17 cellular contexts compared by ENCODE assay signal in genomic region chr14:97106166-97106565, GRCh38.
DNase-seq lines count a peak whose midpoint lies in the region; ATAC-seq, FAIRE-seq and TF ChIP-seq lines count a peak whose summit lies in the region.
"Had no signal": no experiment of that assay in that cellular context is flagged by ENCODE, and none has a peak within 500 bp of the region (broad histone marks: within the 10 kb centered on the region; RNA-seq: fewer than 3 reads in every experiment).

No MANE protein-coding gene starts in this region.

- no peak overlapping the region for H4K8ac ChIP-seq in H1 (ENCODE audit: extremely low read depth, insufficient read depth, low read length)

- H2AK5ac ChIP-seq in H1 (ENCODE audit: low read depth, low read length): no peak overlapping the region

- H2BK5ac ChIP-seq in H1 (ENCODE audit: low read depth, low read length): no peak overlapping the region

- intact Hi-C loops in lower lobe of right lung (cut with DNase I): no loop called here

- no peak overlapping the region for H3K14ac ChIP-seq in H1 (ENCODE audit: insufficient read length)

- TF ChIP-seq POLR2A in H1 (IDR thresholded peaks at IDR 0.05; ENCODE audit: control extremely low read depth in 1 of 2, low read depth in 2 of 2, low read length in 2 of 2): no peak

- no peak overlapping the region for H3K4ac ChIP-seq in H1 (replicated peaks; ENCODE audit: insufficient read length, low read depth, low read length)

- H3K23ac ChIP-seq in H1 (ENCODE audit: insufficient read length): no peak overlapping the region

- DNase-seq in H1 (ENCODE audit: low read depth in 1 of 2, low spot score in 2 of 2) (no peak), foreskin melanocyte (no peak), NCI-H510A (lab: John Stamatoyannopoulos, UW) (no peak), lower lobe of right lung (no peak)
- DNase-seq: foreskin fibroblast, NCI-H2029, right cardiac atrium, RPMI8226, T-helper 9 cell, tibial artery had no signal

- H3K4me1 ChIP-seq in H1 (replicated peaks in 1 of 4; ENCODE audit: control insufficient read depth in 3 of 4, insufficient read depth in 4 of 4, low read length in 3 of 4): no peaks in the 10 kb centered on the region
- no peaks in the 10 kb centered on the region for H3K4me1 ChIP-seq in lower lobe of right lung
- H3K4me1 ChIP-seq: tibial artery had no signal

- TF ChIP-seq RAD21 in H1 (IDR thresholded peaks at IDR 0.05 in 1 of 2, conservative IDR thresholded peaks at IDR 0.05 in 1 of 2; ENCODE audit: low read depth in 2 of 2, low read length in 2 of 2): peak; percentile 21 to 34; a peak in 2 of 4 replicates

- no peak overlapping the region for H3K56ac ChIP-seq in H1 (replicated peaks; ENCODE audit: insufficient read length, low read depth, low read length)

- H2BK120ac ChIP-seq in H1 (replicated peaks; ENCODE audit: low read depth, low read length): no peak overlapping the region

- H2BK12ac ChIP-seq in H1 (ENCODE audit: low read depth, low read length): no peak overlapping the region

- H3K18ac ChIP-seq in H1 (ENCODE audit: extremely low read depth, low read length): no peak overlapping the region

- no peak for TF ChIP-seq EP300 in H1 (IDR thresholded peaks at IDR 0.05; ENCODE audit: borderline replicate concordance in 1 of 2, low read depth in 2 of 2, low read length in 2 of 2)

- H3K79me2 ChIP-seq in H1 (ENCODE audit: control insufficient read depth in 1 of 2, insufficient read depth in 2 of 2, low read length in 2 of 2): no peaks in the 10 kb centered on the region

- H3K36me3 ChIP-seq in H1 (ENCODE audit: control insufficient read depth in 2 of 4, insufficient read depth in 4 of 4, low read length in 3 of 4) (no peaks in the 10 kb centered on the region), lower lobe of right lung (no peaks in the 10 kb centered on the region)
- H3K36me3 ChIP-seq: tibial artery had no signal

- no peak overlapping the region for H4K5ac ChIP-seq in H1 (ENCODE audit: insufficient read length, low read depth, low read length)

- ATAC-seq in GM18498 (IDR thresholded peaks at IDR 0.05; ENCODE audit: unreplicated experiment) (peak; percentile 86), GM19397 (IDR thresholded peaks at IDR 0.05; ENCODE audit: unreplicated experiment) (peak; percentile 72), HG03159 (IDR thresholded peaks at IDR 0.05; ENCODE audit: unreplicated experiment) (peak; percentile 60), lower lobe of right lung (no peak), HG03520 (IDR thresholded peaks at IDR 0.05; ENCODE audit: unreplicated experiment) (no peak)
- ATAC-seq: naive thymus-derived CD4-positive, alpha-beta T cell; right cardiac atrium had no signal

- POLR2A ChIA-PET in H1 (lab: Charles Lee; ENCODE audit: partially characterized antibody): interaction anchor here (1.4 kb wide), 1 partner anchor 11 kb away, joined by 3 read pairs; no protein-coding TSS in a partner anchor

- CTCF ChIA-PET in H1 (lab: Charles Lee; ENCODE audit: partially characterized antibody): interaction anchor here (0.7 to 2.0 kb wide), 6 partner anchors 10 to 946 kb away, joined by 3 to 8 read pairs (median 4); no protein-coding TSS in a partner anchor

- TF ChIP-seq CTCF in H1 (IDR thresholded peaks at IDR 0.05; ENCODE audit: control extremely low read depth in 1 of 3, insufficient read depth in 1 of 3, low read depth in 1 of 3, low read length in 3 of 3) (peak in 1 of 3 experiments; percentile 16; a peak in 1 of 4 replicates), lower lobe of right lung (IDR thresholded peaks at IDR 0.05) (no peak)

- no peak overlapping the region for H4K91ac ChIP-seq in H1 (replicated peaks; ENCODE audit: insufficient read length, low read length)

- H2AFZ ChIP-seq in H1 (ENCODE audit: low read length): no peak overlapping the region

- H3K79me1 ChIP-seq in H1 (ENCODE audit: low read depth, low read length): no peaks in the 10 kb centered on the region

- no peak overlapping the region for H3K4me2 ChIP-seq in H1 (ENCODE audit: insufficient read depth in 1 of 2, low read depth in 2 of 2, low read length in 2 of 2)

- H3K27me3 ChIP-seq in H1 (replicated peaks in 1 of 4; ENCODE audit: control insufficient read depth in 3 of 4, extremely low read depth in 1 of 4, insufficient read depth in 3 of 4, low read length in 3 of 4): no peaks in the 10 kb centered on the region
- H3K27me3 ChIP-seq in lower lobe of right lung (ENCODE audit: low read depth): peaks cover 5% of the 10 kb centered on the region
- H3K27me3 ChIP-seq: tibial artery had no signal

- H3K9me3 ChIP-seq in H1 (ENCODE audit: insufficient read depth in 2 of 2, low read depth in 1 of 2, low read length in 1 of 2) (no peaks in the 10 kb centered on the region), lower lobe of right lung (peaks cover 3% of the 10 kb centered on the region)

- no peaks in the 10 kb centered on the region; the same call in 1 of the 2 replicates for H3K23me2 ChIP-seq in H1 (ENCODE audit: low read depth, low read length)

- WGBS in H1 (ENCODE audit: extremely low coverage in 1 of 2, insufficient coverage in 1 of 2, insufficient read length in 1 of 2, insufficient replicate concordance in 2 of 2, low coverage in 1 of 2, low lambda C conversion rate in 2 of 2, missing lambda C conversion rate in 1 of 2), 2 experiments: 97% methylated on average over 5 of the region's 5 CpGs; no CpG with 5 or more reads in 1 of the 2 experiments

- FAIRE-seq in H1 (lab: Jason Lieb, UNC): no peak
- FAIRE-seq: astrocyte, islet of Langerhans had no signal

- H3K4me3 ChIP-seq in H1 (ENCODE audit: extremely low read depth in 1 of 4, insufficient read depth in 2 of 4, low read depth in 3 of 4, low read length in 4 of 4): no peak overlapping the region
- no peak overlapping the region for H3K4me3 ChIP-seq in lower lobe of right lung
- H3K4me3 ChIP-seq: tibial artery had no signal

- H3K27ac ChIP-seq in H1 (ENCODE audit: low read depth, low read length): no peak overlapping the region
- no peak overlapping the region for H3K27ac ChIP-seq in lower lobe of right lung
- H3K27ac ChIP-seq: tibial artery had no signal

- no peak overlapping the region for H2BK20ac ChIP-seq in H1 (ENCODE audit: low read length)

- no peak overlapping the region for H3K9ac ChIP-seq in H1 (replicated peaks in 1 of 4; ENCODE audit: extremely low read depth in 1 of 4, low read depth in 3 of 4, low read length in 3 of 4)

- H4K20me1 ChIP-seq in H1 (replicated peaks in 1 of 2; ENCODE audit: control insufficient read depth in 1 of 2, insufficient read depth in 2 of 2, low read length in 2 of 2): no peaks in the 10 kb centered on the region

- 0 out of 2 replicates have a peak overlapping the region, but pooled peaks have one; percentile 32 for H2BK15ac ChIP-seq in H1 (ENCODE audit: low read length)

TF ChIP-seq in H1, 55 proteins besides CTCF, POLR2A, EP300 and RAD21:
- TF ChIP-seq SUZ12 (IDR thresholded peaks at IDR 0.05; ENCODE audit: low read length) (no peak), TBP (IDR thresholded peaks at IDR 0.05; ENCODE audit: low read depth, low read length) (no peak), CHD2 (IDR thresholded peaks at IDR 0.05; ENCODE audit: low read length) (no peak), JUN (IDR thresholded peaks at IDR 0.05; ENCODE audit: low read depth, low read length) (no peak), FOSL1 (IDR thresholded peaks at IDR 0.05; ENCODE audit: insufficient read depth, low read depth, low read length) (no peak), SP4 (IDR thresholded peaks at IDR 0.05; ENCODE audit: low read length) (no peak), SAP30 (IDR thresholded peaks at IDR 0.05; ENCODE audit: insufficient read depth, insufficient replicate concordance, low read length) (no peak), ZNF274 (IDR thresholded peaks at IDR 0.05; ENCODE audit: borderline replicate concordance, extremely low read depth, low read length) (no peak), ATF3 (IDR thresholded peaks at IDR 0.05; ENCODE audit: insufficient read depth, low read depth, low read length) (no peak), MAFK (IDR thresholded peaks at IDR 0.05; ENCODE audit: low read depth, low read length) (no peak), RFX5 (IDR thresholded peaks at IDR 0.05; ENCODE audit: borderline replicate concordance, low read depth, low read length) (no peak), NANOG (IDR thresholded peaks at IDR 0.05; ENCODE audit: insufficient read depth, low read depth, low read length, poor library complexity, severe bottlenecking) (no peak)

Comparison
In these comparisons a context has a peak if more than half of its experiments do, and no peak if none do; other contexts are left out.
1. ATAC-seq: peak in GM18498 (single experiment), GM19397 (single experiment) and HG03159 (single experiment); none in lower lobe of right lung (0 of 2) and HG03520 (single experiment).